In genomic region chr19:58021541-58022282, GRCh38 we compare ENCODE assay signal across 8 cellular contexts. TPM values are rescaled to one million over a fixed set of nuclear protein-coding genes. Genes with fewer than 3 reads are reported as not detected.
A peak's percentile ranks its signal among the peaks of the same experiment; 100 is the strongest.
DNase-seq lines count a peak whose midpoint lies in the region; ATAC-seq, FAIRE-seq and TF ChIP-seq lines count a peak whose summit lies in the region.

No MANE protein-coding gene starts in this region.

- in situ Hi-C loops in Panc1 (cut with HindIII; ENCODE audit: low pct_unique_long_range_greater_than_20kb, low sequenced_read_pairs): no loop called here

- no peaks in the 10 kb centered on the region for H3K4me1 ChIP-seq in Panc1 (ENCODE audit: control insufficient read depth, insufficient read depth, low read length)
- no peaks in the 10 kb centered on the region for H3K4me1 ChIP-seq in kidney (ENCODE audit: control insufficient read depth in 1 of 2, insufficient read depth in 1 of 2, low read depth in 1 of 2, low read length in 2 of 2)

- H3K4me3 ChIP-seq in AG04450 (ENCODE audit: low read depth, low read length): no peak overlapping the region
- no peak overlapping the region for H3K4me3 ChIP-seq in GM12875 (ENCODE audit: low read depth, low read length)
- no peak overlapping the region for H3K4me3 ChIP-seq in Panc1 (ENCODE audit: low read depth in 2 of 2, low read length in 2 of 2)
- no peak overlapping the region for H3K4me3 ChIP-seq in cardiac fibroblast (replicated peaks in 1 of 2; ENCODE audit: low read depth in 2 of 2, low read length in 2 of 2)
- no peak overlapping the region for H3K4me3 ChIP-seq in kidney (ENCODE audit: low read length in 2 of 2)

- no peak overlapping the region for H3K27ac Mint-ChIP-seq in stimulated activated memory B cell treated with anti-CD40 and anti-IgM and Interleukin-4, amounts not matched to agents 10 μg/mL and 1 μg/mL and 100 μg/mL, for 72 hours

- H3K27me3 Mint-ChIP-seq in stimulated activated memory B cell treated with anti-CD40 and anti-IgM and Interleukin-4, amounts not matched to agents 10 μg/mL and 1 μg/mL and 100 μg/mL, for 72 hours: no peaks in the 10 kb centered on the region

- no peak overlapping the region for H3K4me3 Mint-ChIP-seq in stimulated activated memory B cell treated with anti-CD40 and anti-IgM and Interleukin-4, amounts not matched to agents 10 μg/mL and 1 μg/mL and 100 μg/mL, for 72 hours

- H3K9me3 ChIP-seq in AG04450 (ENCODE audit: control insufficient read depth, insufficient read depth, low read length): peaks cover 71% of the 10 kb centered on the region
- peaks cover 3% of the 10 kb centered on the region; the same call in 1 of the 2 replicates for H3K9me3 ChIP-seq in Panc1 (ENCODE audit: control insufficient read depth, insufficient read depth, low read depth, low read length)
- H3K9me3 ChIP-seq in kidney (ENCODE audit: control insufficient read depth in 1 of 2, low read length in 2 of 2): peaks cover 0 to 2% of the 10 kb centered on the region in 2 donors

- peak; percentile 82 for FAIRE-seq in kidney (lab: Jason Lieb, UNC)

- BruUV-seq in Panc1 (replicated peaks; lab: Mats Ljungman, UMichigan): no TSS peak

- TF ChIP-seq CTCF in AG04450 (IDR thresholded peaks at IDR 0.05; ENCODE audit: low read depth, low read length): peak; percentile 32; the same call in 1 of the 2 replicates
- 0 out of 2 replicates have a peak, but pooled peaks have one; percentile 11 for TF ChIP-seq CTCF in GM12875 (IDR thresholded peaks at IDR 0.05; ENCODE audit: borderline replicate concordance, insufficient read depth, low read depth, low read length)
- TF ChIP-seq CTCF in Panc1 (IDR thresholded peaks at IDR 0.05): no peak
- peak; percentile 53 for TF ChIP-seq CTCF in cardiac fibroblast (IDR thresholded peaks at IDR 0.05; ENCODE audit: low read depth, low read length)
- peak; percentile 74 for TF ChIP-seq CTCF in kidney (IDR thresholded peaks at IDR 0.05; ENCODE audit: borderline replicate concordance, extremely low read depth, insufficient read depth)

- POLR2A ChIA-PET in AG04450 (lab: Yijun Ruan, JAX) (no interaction called here), Panc1 (lab: Charles Lee) (no interaction called here)

- peaks cover 11% of the 10 kb centered on the region for H3K36me3 Mint-ChIP-seq in stimulated activated memory B cell treated with anti-CD40 and anti-IgM and Interleukin-4, amounts not matched to agents 10 μg/mL and 1 μg/mL and 100 μg/mL, for 72 hours

- no peak for DNase-seq in AG04450 (ENCODE audit: low read depth, low spot score)
- no peak for DNase-seq in Panc1 (ENCODE audit: low read depth, low spot score)
- DNase-seq in cardiac fibroblast (ENCODE audit: low read depth in 2 of 2): peak; percentile 48 to 69
- DNase-seq in kidney: no peak

- H3K9me3 Mint-ChIP-seq in stimulated activated memory B cell treated with anti-CD40 and anti-IgM and Interleukin-4, amounts not matched to agents 10 μg/mL and 1 μg/mL and 100 μg/mL, for 72 hours: peaks cover 17% of the 10 kb centered on the region

- ATAC-seq in Panc1 (peak; percentile 62), HG03159 (IDR thresholded peaks at IDR 0.05; ENCODE audit: unreplicated experiment) (no peak), GM21576 (IDR thresholded peaks at IDR 0.05; ENCODE audit: unreplicated experiment) (no peak)
- ATAC-seq in stimulated activated memory B cell treated with anti-CD40 and anti-IgM and Interleukin-4, amounts not matched to agents 10 μg/mL and 1 μg/mL and 100 μg/mL, for 72 hours: peak; percentile 73

- no peaks in the 10 kb centered on the region for H3K4me1 Mint-ChIP-seq in stimulated activated memory B cell treated with anti-CD40 and anti-IgM and Interleukin-4, amounts not matched to agents 10 μg/mL and 1 μg/mL and 100 μg/mL, for 72 hours

- H3K9ac ChIP-seq in kidney (ENCODE audit: low read length in 2 of 2): no peak overlapping the region

- CTCF ChIA-PET in AG04450 (lab: Charles Lee) (interaction anchor here (1.0 kb wide), 1 partner anchor 130 kb away, joined by 3 read pairs; no protein-coding TSS in a partner anchor), Panc1 (lab: Charles Lee) (interaction anchor here (0.6 kb wide), 1 partner anchor 24 kb away, joined by 3 read pairs; no protein-coding TSS in a partner anchor)

- H3K36me3 ChIP-seq in Panc1 (ENCODE audit: control insufficient read depth, insufficient read depth, low read length) (no peaks in the 10 kb centered on the region), kidney (ENCODE audit: control insufficient read depth in 1 of 2, insufficient read depth in 2 of 2, low read length in 2 of 2) (no peaks in the 10 kb centered on the region)

- H3K27me3 ChIP-seq in AG04450 (ENCODE audit: control insufficient read depth, insufficient read depth, low read length): no peaks in the 10 kb centered on the region
- no peaks in the 10 kb centered on the region for H3K27me3 ChIP-seq in Panc1 (ENCODE audit: control insufficient read depth, insufficient read depth, low read length)

- intact Hi-C loops in Panc1 (cut with micrococcal nuclease; ENCODE audit: unreplicated experiment): no loop called here
- intact Hi-C loops in kidney (cut with DNase I): no loop called here

- H3K27ac ChIP-seq in AG04450 (ENCODE audit: low read depth, low read length): no peak overlapping the region
- no peak overlapping the region for H3K27ac ChIP-seq in Panc1 (ENCODE audit: low read length)
- no peak overlapping the region for H3K27ac ChIP-seq in kidney (ENCODE audit: low read depth in 2 of 2, low read length in 2 of 2)

RNA-seq across cellular contexts. Expression of gene ZSCAN1, which starts 12.1 kb away (rescaled TPM):
- not detected in 2 replicates for polyA plus RNA-seq in AG04450 (2011; rRNA removed)
- not detected in 2 replicates for polyA minus RNA-seq in AG04450 (2011; rRNA and poly(A)+ RNA removed)
- not detected for total RNA-seq in Panc1 (2021; ENCODE audit: unreplicated experiment)
- not detected for polyA plus RNA-seq in Panc1 (2012; ENCODE audit: insufficient read length)
- 0.98 TPM for total RNA-seq in kidney
- 2.8 TPM for polyA plus RNA-seq in kidney (ENCODE audit: insufficient read depth, low read depth, low replicate concordance)

RNA-seq across cellular contexts. Expression of gene ZNF606, which starts 19.1 kb away (rescaled TPM):
- 4.9 TPM in 2 replicates for polyA plus RNA-seq in AG04450 (2011; rRNA removed)
- polyA minus RNA-seq in AG04450 (2011; rRNA and poly(A)+ RNA removed): 8.7 and 10.2 TPM in 2 replicates
- 16.1 TPM for total RNA-seq in Panc1 (2021; ENCODE audit: unreplicated experiment)
- 6.6 TPM for polyA plus RNA-seq in Panc1 (2012; ENCODE audit: insufficient read length)
- 23.0 TPM for total RNA-seq in kidney
- 7.2 TPM for polyA plus RNA-seq in kidney (ENCODE audit: insufficient read depth, low read depth, low replicate concordance)

RNA-seq across cellular contexts. Expression of gene ZNF135, which starts 37.4 kb away (rescaled TPM):
- polyA plus RNA-seq in AG04450 (2011; rRNA removed): 6.4 and 6.6 TPM in 2 replicates
- 6.6 and 8.1 TPM in 2 replicates for polyA minus RNA-seq in AG04450 (2011; rRNA and poly(A)+ RNA removed)
- total RNA-seq in Panc1 (2021; ENCODE audit: unreplicated experiment): not detected
- not detected for polyA plus RNA-seq in Panc1 (2012; ENCODE audit: insufficient read length)
- total RNA-seq in kidney: 9.7 TPM
- polyA plus RNA-seq in kidney (ENCODE audit: insufficient read depth, low read depth, low replicate concordance): 5.6 TPM

RNA-seq across cellular contexts. Expression of gene C19orf18, which starts 47.4 kb away (rescaled TPM):
- polyA plus RNA-seq in AG04450 (2011; rRNA removed): 0.10 and 0.27 TPM in 2 replicates
- polyA minus RNA-seq in AG04450 (2011; rRNA and poly(A)+ RNA removed): not detected in 2 replicates
- total RNA-seq in Panc1 (2021; ENCODE audit: unreplicated experiment): 0.98 TPM
- polyA plus RNA-seq in Panc1 (2012; ENCODE audit: insufficient read length): 0.65 TPM
- total RNA-seq in kidney: 0.85 TPM
- polyA plus RNA-seq in kidney (ENCODE audit: insufficient read depth, low read depth, low replicate concordance): 1.7 TPM

Comparison
In these comparisons a context has a peak if more than half of its experiments do, and no peak if none do; other contexts are left out.
1. DNase-seq: peak in cardiac fibroblast (2 of 2); none in AG04450 (single experiment), Panc1 (single experiment) and kidney (single experiment).
2. ATAC-seq: peak in Panc1 (single experiment) and stimulated activated memory B cell treated with anti-CD40 and anti-IgM and Interleukin-4, amounts not matched to agents 10 μg/mL and 1 μg/mL and 100 μg/mL, for 72 hours (single experiment); none in HG03159 (single experiment) and GM21576 (single experiment).
3. RNA of gene ZNF135, which starts 37.4 kb away (total RNA-seq): 9.7 TPM in kidney (single experiment); not detected in Panc1 (single experiment); every median in the first group is over 10 times any median in the second.